Comparison of ENCODE assay signal across 15 cellular contexts in genomic region chr4:139875456-139875855, GRCh38.
DNase-seq lines count a peak whose midpoint lies in the region; ATAC-seq, FAIRE-seq and TF ChIP-seq lines count a peak whose summit lies in the region.
"Had no signal": no experiment of that assay in that cellular context is flagged by ENCODE, and none has a peak within 500 bp of the region (broad histone marks: within the 10 kb centered on the region; RNA-seq: fewer than 3 reads in every experiment).

No MANE protein-coding gene starts in this region.

- no peaks in the 10 kb centered on the region for H3K36me3 ChIP-seq in left lung

- H3K9me3 ChIP-seq in left lung = no peaks in the 10 kb centered on the region

- no peak for FAIRE-seq in GM19239 (lab: Jason Lieb, UNC)
- FAIRE-seq: A204.1, GM12892 had no signal

- TF ChIP-seq CTCF in left lung (IDR thresholded peaks at IDR 0.05) = no peak

- H3K27ac ChIP-seq in left lung = no peak overlapping the region
- H3K27ac ChIP-seq: PC-9 had no signal

- H3K4me3 ChIP-seq in left lung = no peak overlapping the region
- H3K4me3 ChIP-seq: PC-9 had no signal

- peak; percentile 97 for DNase-seq in COR-L47 (lab: John Stamatoyannopoulos, UW)
- DNase-seq in NCI-H1436 treated with DMSO at 0.1 percent for 48 hours (lab: John Stamatoyannopoulos, UW) = peak; percentile 91
- DNase-seq in NCI-H524 treated with DMSO at 0.1 percent for 48 hours (lab: John Stamatoyannopoulos, UW) = peak; percentile 59
- peak; percentile 40 for DNase-seq in iPS DF 19.7 (ENCODE audit: low read depth, low spot score)
- no peak for DNase-seq in GM19239 (ENCODE audit: insufficient read length, low spot score)
- no peak for DNase-seq in SK-N-DZ (ENCODE audit: low spot score)
- no peak for DNase-seq in dedifferentiated amniotic fluid mesenchymal stem cell (ENCODE audit: extremely low spot score)
- DNase-seq in left lung = no peak
- DNase-seq: activated CD8-positive, alpha-beta memory T cell treated with anti-CD3 and anti-CD28 coated beads, Interleukin-2, amount 10 ng/mL, durations not matched to agents 7 days and 5 days; Kasumi-1; PC-9; substantia nigra had no signal

- peaks cover 5 to 24% of the 10 kb centered on the region in 2 donors for H3K4me1 ChIP-seq in left lung

- intact Hi-C loops in left lung (cut with DNase I) = no loop called here

- no peak for ATAC-seq in left lung
- ATAC-seq: activated CD8-positive, alpha-beta memory T cell treated with anti-CD3 and anti-CD28 coated beads, Interleukin-2, amount 10 ng/mL, durations not matched to agents 7 days and 5 days; HCT116 had no signal

- no peaks in the 10 kb centered on the region for H3K27me3 ChIP-seq in left lung

Comparison
In these comparisons a context has a peak if more than half of its experiments do, and no peak if none do; other contexts are left out.
1. DNase-seq: peak in COR-L47 (single experiment), NCI-H1436 treated with DMSO at 0.1 percent for 48 hours (single experiment), NCI-H524 treated with DMSO at 0.1 percent for 48 hours (single experiment) and iPS DF 19.7 (single experiment); none in GM19239 (single experiment), SK-N-DZ (single experiment), dedifferentiated amniotic fluid mesenchymal stem cell (single experiment) and left lung (0 of 2).